ENCODE assay signal across 2 cellular contexts in genomic region chr9:122951056-122951455, GRCh38.
A peak's percentile ranks its signal among the peaks of the same experiment; 100 is the strongest.
TF ChIP-seq lines count a peak whose summit lies in the region.

No MANE protein-coding gene starts in this region.

TF ChIP-seq in GM12878, 131 proteins besides CTCF, POLR2A, EP300 and RAD21:
- TF ChIP-seq MTA2 (IDR thresholded peaks at IDR 0.05; ENCODE audit: low read depth) (peak; percentile 69; the same call in 1 of the 2 replicates), BHLHE40 (IDR thresholded peaks at IDR 0.05; ENCODE audit: borderline replicate concordance in 1 of 2, low read depth in 2 of 2, low read length in 1 of 2) (peak in 1 of 2 experiments; percentile 17; a peak in 1 of 4 replicates), SREBF2 (IDR thresholded peaks at IDR 0.05; ENCODE audit: low read length) (no peak), ZNF217 (IDR thresholded peaks at IDR 0.05) (no peak), RAD51 (IDR thresholded peaks at IDR 0.05) (no peak)

TF ChIP-seq in SK-N-SH, 30 proteins besides CTCF, POLR2A, EP300 and RAD21:
- TF ChIP-seq GABPA (IDR thresholded peaks at IDR 0.05; ENCODE audit: low read depth) (no peak), NRF1 (IDR thresholded peaks at IDR 0.05; ENCODE audit: low read depth, low read length) (no peak), PBX3 (IDR thresholded peaks at IDR 0.05) (no peak), SIN3A (IDR thresholded peaks at IDR 0.05; ENCODE audit: borderline replicate concordance, low read depth, low read length) (no peak), FOXJ3 (CRISPR knock-in tag; IDR thresholded peaks at IDR 0.05) (no peak), USF2 (IDR thresholded peaks at IDR 0.05; ENCODE audit: borderline replicate concordance, low read depth, low read length) (no peak), GATA2 (CRISPR knock-in tag; IDR thresholded peaks at IDR 0.05) (no peak), REST (IDR thresholded peaks at IDR 0.05; ENCODE audit: low read depth, low read length) (no peak), TAF1 (IDR thresholded peaks at IDR 0.05; ENCODE audit: borderline replicate concordance, low read depth, low read length) (no peak), MEF2A (IDR thresholded peaks at IDR 0.05; ENCODE audit: borderline replicate concordance, low read depth) (no peak), MXI1 (IDR thresholded peaks at IDR 0.05; ENCODE audit: low read depth, low read length) (no peak), ELF1 (IDR thresholded peaks at IDR 0.05) (no peak)
